In the genomic region with DNA sequence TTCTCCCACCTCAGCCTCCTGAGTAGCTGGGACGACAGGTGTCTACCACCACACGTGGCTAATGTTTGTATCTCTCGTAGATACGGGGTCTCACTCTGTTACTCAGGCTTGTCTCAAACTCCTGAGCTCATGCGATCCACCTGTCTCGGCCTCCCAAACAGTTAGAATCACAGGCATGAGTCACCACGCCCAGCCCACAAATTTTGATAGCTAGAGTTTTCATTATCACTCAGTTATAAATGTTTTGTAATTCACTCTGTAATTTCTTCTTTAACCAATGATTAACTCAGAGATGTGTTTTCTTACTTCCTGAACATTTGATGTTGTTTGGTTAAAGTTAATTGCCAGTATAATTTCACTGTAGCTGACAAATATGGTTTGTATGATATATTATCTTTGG, we compare ENCODE assay signal across 15 cellular contexts.
A peak's percentile ranks its signal among the peaks of the same experiment; 100 is the strongest.
DNase-seq lines count a peak whose midpoint lies in the region; ATAC-seq and TF ChIP-seq lines count a peak whose summit lies in the region.
"Had no signal": no experiment of that assay in that cellular context is flagged by ENCODE, and none has a peak within 500 bp of the region (broad histone marks: within the 10 kb centered on the region; RNA-seq: fewer than 3 reads in every experiment).

No MANE protein-coding gene starts in this region.

- H3K27me3 ChIP-seq in colonic mucosa (no peaks in the 10 kb centered on the region), gastrocnemius medialis (no peaks in the 10 kb centered on the region), ovary (no peaks in the 10 kb centered on the region)

- H3K27ac ChIP-seq in colonic mucosa = no peak overlapping the region
- no peak overlapping the region for H3K27ac ChIP-seq in gastrocnemius medialis
- H3K27ac ChIP-seq in ovary = no peak overlapping the region
- H3K27ac ChIP-seq: GM23248 had no signal

- TF ChIP-seq CTCF in colonic mucosa (IDR thresholded peaks at IDR 0.05) (no peak), progenitor cell of endocrine pancreas (IDR thresholded peaks at IDR 0.05; ENCODE audit: unreplicated experiment) (no peak), gastrocnemius medialis (IDR thresholded peaks at IDR 0.05 in 4 of 5, conservative IDR thresholded peaks at IDR 0.05 in 1 of 5) (no peak), endothelial cell (IDR thresholded peaks at IDR 0.05; ENCODE audit: unreplicated experiment) (no peak), ovary (IDR thresholded peaks at IDR 0.05) (no peak)

- H3K9me3 Mint-ChIP-seq in progenitor cell of endocrine pancreas (ENCODE audit: low read depth) (no peaks in the 10 kb centered on the region), endothelial cell (ENCODE audit: unreplicated experiment) (no peaks in the 10 kb centered on the region)
- H3K9me3 Mint-ChIP-seq: H9 had no signal

- in situ Hi-C loops in gastrocnemius medialis (cut with MboI; ENCODE audit: low sequenced_read_pairs in 4 of 4) = no loop called here

- intact Hi-C loops in colonic mucosa (cut with DNase I) = no loop called here
- intact Hi-C loops in left colon (cut with DNase I, micrococcal nuclease) = no loop called here
- intact Hi-C loops in gastrocnemius medialis (cut with DNase I; ENCODE audit: low total_unique reads) = no loop called here
- intact Hi-C loops in ovary (cut with DNase I) = no loop called here

- H3K9me3 ChIP-seq in colonic mucosa = no peaks in the 10 kb centered on the region
- no peaks in the 10 kb centered on the region for H3K9me3 ChIP-seq in gastrocnemius medialis
- H3K9me3 ChIP-seq in ovary = no peaks in the 10 kb centered on the region

- H3K4me1 Mint-ChIP-seq in progenitor cell of endocrine pancreas (ENCODE audit: low read depth) (peaks cover 50% of the 10 kb centered on the region), endothelial cell (ENCODE audit: unreplicated experiment) (peaks cover 3% of the 10 kb centered on the region)
- H3K4me1 Mint-ChIP-seq: CD4-positive, alpha-beta memory T cell had no signal

- H3K27me3 Mint-ChIP-seq in progenitor cell of endocrine pancreas (no peaks in the 10 kb centered on the region), endothelial cell (ENCODE audit: unreplicated experiment) (peaks cover 5% of the 10 kb centered on the region)

- H3K9ac ChIP-seq in colonic mucosa (ENCODE audit: low read depth in 2 of 2, low read length in 2 of 2) = no peak overlapping the region
- H3K9ac ChIP-seq: GM23248 had no signal

- H3K4me3 ChIP-seq in colonic mucosa (no peak overlapping the region), gastrocnemius medialis (no peak overlapping the region), ovary (no peak overlapping the region)
- H3K4me3 ChIP-seq: GM23248 had no signal

- H3K4me1 ChIP-seq in colonic mucosa = no peaks in the 10 kb centered on the region
- H3K4me1 ChIP-seq in gastrocnemius medialis = no peaks in the 10 kb centered on the region
- H3K4me1 ChIP-seq in ovary (ENCODE audit: insufficient read depth) = no peaks in the 10 kb centered on the region

- H3K4me3 Mint-ChIP-seq in progenitor cell of endocrine pancreas (ENCODE audit: low read depth) (no peak overlapping the region), endothelial cell (ENCODE audit: unreplicated experiment) (no peak overlapping the region)
- H3K4me3 Mint-ChIP-seq: CD4-positive, alpha-beta memory T cell; H9; HFFc6 had no signal

- no peaks in the 10 kb centered on the region for H3K36me3 ChIP-seq in colonic mucosa
- H3K36me3 ChIP-seq in gastrocnemius medialis = no peaks in the 10 kb centered on the region
- H3K36me3 ChIP-seq in ovary = no peaks in the 10 kb centered on the region

- no peak for TF ChIP-seq EP300 in ovary (IDR thresholded peaks at IDR 0.05)

- WGBS in ovary, 3 donors = 89 to 93% (median 89%) methylated on average over 7 of the region's 7 CpGs

- TF ChIP-seq POLR2A in gastrocnemius medialis (IDR thresholded peaks at IDR 0.05) = no peak
- no peak for TF ChIP-seq POLR2A in ovary (IDR thresholded peaks at IDR 0.05)

- peak; percentile 93 for ATAC-seq in left colon
- ATAC-seq in gastrocnemius medialis = no peak

- no peaks in the 10 kb centered on the region for H3K36me3 Mint-ChIP-seq in progenitor cell of endocrine pancreas (ENCODE audit: insufficient read depth)
- H3K36me3 Mint-ChIP-seq in endothelial cell (ENCODE audit: low read depth, unreplicated experiment) = no peaks in the 10 kb centered on the region
- H3K36me3 Mint-ChIP-seq: CD4-positive, alpha-beta memory T cell had no signal

- H3K27ac Mint-ChIP-seq in progenitor cell of endocrine pancreas (peak overlapping the region; percentile 89), endothelial cell (ENCODE audit: unreplicated experiment) (no peak overlapping the region)
- H3K27ac Mint-ChIP-seq: CD4-positive, alpha-beta memory T cell; H9; HFFc6 had no signal

- DNase-seq in colonic mucosa = peak; percentile 36
- DNase-seq in left colon = peak in 1 of 2 donors; percentile 37
- no peak for DNase-seq in progenitor cell of endocrine pancreas (ENCODE audit: low spot score, unreplicated experiment)
- DNase-seq in NCI-H69 (lab: John Stamatoyannopoulos, UW) = no peak
- DNase-seq in gastrocnemius medialis = no peak
- DNase-seq in endothelial cell (ENCODE audit: low spot score) = no peak
- DNase-seq in ovary = no peak
- DNase-seq: C1 segment of cervical spinal cord; CD4-positive, alpha-beta memory T cell; COR-L47; DMS153; DND-41; GM23248; H9; HFFc6 had no signal
